ENCODE assay signal across 19 cellular contexts in genomic region chr19:43441736-43442135, GRCh38. TPM values are rescaled to one million over a fixed set of nuclear protein-coding genes. Genes with fewer than 3 reads are reported as not detected.
DNase-seq lines count a peak whose midpoint lies in the region; ATAC-seq and TF ChIP-seq lines count a peak whose summit lies in the region.
"Had no signal": no experiment of that assay in that cellular context is flagged by ENCODE, and none has a peak within 500 bp of the region (broad histone marks: within the 10 kb centered on the region; RNA-seq: fewer than 3 reads in every experiment).

No MANE protein-coding gene starts in this region.

- CTCF ChIA-PET in activated CD4-positive, alpha-beta T cell treated with anti-CD3 and anti-CD28 coated beads for 36 hours (lab: Charles Lee) = interaction anchor here (0.7 to 1.4 kb wide), 2 partner anchors 8 to 9 kb away, joined by 3 to 5 read pairs; no protein-coding TSS in a partner anchor

- peaks cover 33% of the 10 kb centered on the region for H3K4me1 Mint-ChIP-seq in activated CD4-positive, alpha-beta T cell treated with anti-CD3 and anti-CD28 coated beads for 36 hours
- peaks cover 14 to 21% (median 20%) of the 10 kb centered on the region in 3 donors for H3K4me1 Mint-ChIP-seq in IgD-negative memory B cell
- peaks cover 26% of the 10 kb centered on the region for H3K4me1 Mint-ChIP-seq in central memory CD8-positive, alpha-beta T cell
- H3K4me1 Mint-ChIP-seq in naive thymus-derived CD8-positive, alpha-beta T cell = peaks cover 19 to 62% (median 52%) of the 10 kb centered on the region in 4 donors

- peaks cover 2% of the 10 kb centered on the region for H3K36me3 Mint-ChIP-seq in activated CD4-positive, alpha-beta T cell treated with anti-CD3 and anti-CD28 coated beads for 36 hours (ENCODE audit: low read depth)
- no peaks in the 10 kb centered on the region for H3K36me3 Mint-ChIP-seq in IgD-negative memory B cell
- no peaks in the 10 kb centered on the region for H3K36me3 Mint-ChIP-seq in central memory CD8-positive, alpha-beta T cell (ENCODE audit: insufficient read depth)
- H3K36me3 Mint-ChIP-seq in naive thymus-derived CD8-positive, alpha-beta T cell = no peaks in the 10 kb centered on the region

- peak overlapping the region; percentile 33 for H3K27ac Mint-ChIP-seq in activated CD4-positive, alpha-beta T cell treated with anti-CD3 and anti-CD28 coated beads for 36 hours
- H3K27ac Mint-ChIP-seq in IgD-negative memory B cell = peak overlapping the region in 2 of 3 donors; percentile 22 to 66
- peak overlapping the region; percentile 88 for H3K27ac Mint-ChIP-seq in central memory CD8-positive, alpha-beta T cell (ENCODE audit: low read depth)
- H3K27ac Mint-ChIP-seq in naive thymus-derived CD8-positive, alpha-beta T cell = peak overlapping the region; percentile 36 to 98 (median 72)
- H3K27ac Mint-ChIP-seq: HFFc6 had no signal

- peaks cover 2% of the 10 kb centered on the region for H3K9me3 Mint-ChIP-seq in activated CD4-positive, alpha-beta T cell treated with anti-CD3 and anti-CD28 coated beads for 36 hours (ENCODE audit: low read depth)
- H3K9me3 Mint-ChIP-seq in IgD-negative memory B cell = no peaks in the 10 kb centered on the region
- no peaks in the 10 kb centered on the region for H3K9me3 Mint-ChIP-seq in central memory CD8-positive, alpha-beta T cell
- peaks cover 0 to 9% (median 0%) of the 10 kb centered on the region in 9 donors for H3K9me3 Mint-ChIP-seq in naive thymus-derived CD8-positive, alpha-beta T cell
- H3K9me3 Mint-ChIP-seq: HFFc6 had no signal

- no peaks in the 10 kb centered on the region for H3K27me3 Mint-ChIP-seq in activated CD4-positive, alpha-beta T cell treated with anti-CD3 and anti-CD28 coated beads for 36 hours
- no peaks in the 10 kb centered on the region for H3K27me3 Mint-ChIP-seq in IgD-negative memory B cell
- no peaks in the 10 kb centered on the region for H3K27me3 Mint-ChIP-seq in central memory CD8-positive, alpha-beta T cell
- H3K27me3 Mint-ChIP-seq in naive thymus-derived CD8-positive, alpha-beta T cell = no peaks in the 10 kb centered on the region

- no peak overlapping the region for H3K4me3 Mint-ChIP-seq in activated CD4-positive, alpha-beta T cell treated with anti-CD3 and anti-CD28 coated beads for 36 hours
- H3K4me3 Mint-ChIP-seq in IgD-negative memory B cell = no peak overlapping the region
- H3K4me3 Mint-ChIP-seq in central memory CD8-positive, alpha-beta T cell = no peak overlapping the region
- H3K4me3 Mint-ChIP-seq in naive thymus-derived CD8-positive, alpha-beta T cell = no peak overlapping the region
- H3K4me3 Mint-ChIP-seq: HFFc6 had no signal

- no peak for DNase-seq in activated CD4-positive, alpha-beta T cell treated with anti-CD3 and anti-CD28 coated beads for 36 hours
- no peak for DNase-seq in activated CD4-positive, alpha-beta T cell treated with anti-CD3 and anti-CD28 coated beads for 4 hours
- no peak for DNase-seq in central memory CD8-positive, alpha-beta T cell (ENCODE audit: low spot score in 2 of 2)
- no peak for DNase-seq in naive thymus-derived CD8-positive, alpha-beta T cell
- no peak for DNase-seq in NCI-H2171 (lab: John Stamatoyannopoulos, UW)
- no peak for DNase-seq in GM13977 (ENCODE audit: low spot score)
- DNase-seq in DMS53 (lab: John Stamatoyannopoulos, UW) = no peak
- DNase-seq: HFFc6, KBM-7, NCI-H1417, NCI-H1930, NCI-H510A, NCI-H82, SIG-M5 had no signal

- in situ Hi-C loops in GM13977 (cut with MboI; ENCODE audit: low pct_unique_long_range_greater_than_20kb, low sequenced_read_pairs, unreplicated experiment) = no loop called here

- TF ChIP-seq CTCF in GM13977 (IDR thresholded peaks at IDR 0.05; ENCODE audit: extremely low read depth, insufficient read depth, missing control alignments) = no peak

- intact Hi-C loops in activated CD4-positive, alpha-beta T cell treated with anti-CD3 and anti-CD28 coated beads for 36 hours (cut with DNase I, micrococcal nuclease) = loop anchor here in 1 of 2 experiments (10.0 kb wide), 1 partner anchor 373 kb away; no protein-coding TSS in a partner anchor

- no peak for ATAC-seq in activated CD4-positive, alpha-beta T cell treated with anti-CD3 and anti-CD28 coated beads for 36 hours
- ATAC-seq in central memory CD8-positive, alpha-beta T cell (replicated peaks; ENCODE audit: extremely low read depth, poor library complexity, severe bottlenecking) = no peak
- no peak for ATAC-seq in naive thymus-derived CD8-positive, alpha-beta T cell

- POLR2A ChIA-PET in activated CD4-positive, alpha-beta T cell treated with anti-CD3 and anti-CD28 coated beads for 36 hours (lab: Charles Lee) = no interaction called here
- POLR2A ChIA-PET in naive thymus-derived CD8-positive, alpha-beta T cell (lab: Charles Lee) = interaction anchor here (1.1 to 4.4 kb wide), 2 partner anchors 23 to 62 kb away, joined by 3 to 51 read pairs; partner anchors contain the start of genes LYPD3 and PHLDB3

RNA-seq across cellular contexts. Expression of gene LYPD3, which starts 23.7 kb away (rescaled TPM):
- total RNA-seq in activated CD4-positive, alpha-beta T cell treated with anti-CD3 and anti-CD28 coated beads for 36 hours = 1 to 10 TPM; 2.1 to 3.1 TPM
- 0.25 TPM for polyA plus RNA-seq in IgD-negative memory B cell
- 1 to 10 TPM; 5.4 to 6.1 TPM for total RNA-seq in naive thymus-derived CD8-positive, alpha-beta T cell
- polyA plus RNA-seq in naive thymus-derived CD8-positive, alpha-beta T cell = 1 to 10 TPM; 6.2 to 9.3 (median 8.3) TPM

RNA-seq across cellular contexts. Expression of gene TEX101, which starts 27.0 kb away (rescaled TPM):
- total RNA-seq in activated CD4-positive, alpha-beta T cell treated with anti-CD3 and anti-CD28 coated beads for 36 hours = not detected
- not detected for polyA plus RNA-seq in IgD-negative memory B cell
- total RNA-seq in naive thymus-derived CD8-positive, alpha-beta T cell = not detected
- not detected for polyA plus RNA-seq in naive thymus-derived CD8-positive, alpha-beta T cell
- total RNA-seq: A673, Daoy, H4, HFFc6, M059J had no signal

Comparison
In these comparisons a context has a peak if more than half of its experiments do, and no peak if none do; other contexts are left out.
1. H3K27ac Mint-ChIP-seq: peak in every context shown above with its lines; median percentile 88 in central memory CD8-positive, alpha-beta T cell; 72 in naive thymus-derived CD8-positive, alpha-beta T cell; 44 in IgD-negative memory B cell; 33 in activated CD4-positive, alpha-beta T cell treated with anti-CD3 and anti-CD28 coated beads for 36 hours.